Comparison of ENCODE assay signal across 8 cellular contexts in the genomic region with DNA sequence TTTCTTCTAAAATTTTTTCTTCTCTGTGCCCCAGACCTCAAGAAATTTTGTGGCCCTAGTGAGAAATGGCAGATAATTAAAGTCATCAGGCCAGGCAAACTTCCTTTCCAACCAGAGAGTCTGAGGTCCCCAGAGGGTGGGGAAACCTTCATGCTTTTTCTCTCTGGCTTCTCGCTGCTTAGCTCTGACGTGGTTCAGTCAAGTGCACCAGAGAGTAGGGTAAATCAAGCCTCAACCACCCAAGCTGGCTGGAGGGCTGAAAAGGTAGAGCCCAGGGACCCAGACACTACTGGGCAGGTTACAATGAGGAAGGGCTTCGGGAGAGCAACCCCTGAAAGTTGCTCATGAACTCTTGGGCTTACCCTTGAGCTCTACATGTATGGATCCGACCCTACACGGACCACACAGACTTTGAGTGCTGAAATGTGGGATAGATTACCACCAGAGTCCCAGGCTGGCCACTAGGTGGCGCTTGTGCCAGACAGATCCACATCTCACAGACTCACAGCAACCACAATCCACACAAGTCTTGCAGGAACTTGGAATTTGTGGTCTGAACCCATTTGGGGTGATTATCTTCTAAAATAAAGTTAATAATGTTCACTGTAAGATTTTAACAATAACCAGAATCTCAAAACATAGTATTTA.
DNase-seq lines count a peak whose midpoint lies in the region; ATAC-seq and TF ChIP-seq lines count a peak whose summit lies in the region.
"Not testable (repeated sequence)": the region's sequence is repeated elsewhere in the genome, so short reads cannot be mapped to it uniquely, and the experiment has no call there.

No MANE protein-coding gene starts in this region.

- H3K9me1 ChIP-seq in IMR-90 (ENCODE audit: insufficient read depth, low read length), result not testable (repeated sequence)

- H3K4me3 Mint-ChIP-seq in Caco-2 (ENCODE audit: unreplicated experiment); activated naive CD4-positive, alpha-beta T cell treated with anti-CD3 and anti-CD28 coated beads for 36 hours; mesothelial cell of epicardium: not testable (repeated sequence)

- not testable (repeated sequence) for H3K36me3 Mint-ChIP-seq in Caco-2 (ENCODE audit: insufficient read depth, unreplicated experiment); activated naive CD4-positive, alpha-beta T cell treated with anti-CD3 and anti-CD28 coated beads for 36 hours (ENCODE audit: low read depth); mesothelial cell of epicardium

- H3K4me2 ChIP-seq in IMR-90 (ENCODE audit: low read depth, low read length), result not testable (repeated sequence)

- H2BK5ac ChIP-seq in IMR-90 (ENCODE audit: low read depth, low read length, poor library complexity, severe bottlenecking), result not testable (repeated sequence)

- not testable (repeated sequence) for TF ChIP-seq RAD21 in IMR-90 (IDR thresholded peaks at IDR 0.05; ENCODE audit: low read length)

- H2AK9ac ChIP-seq in IMR-90 (replicated peaks; ENCODE audit: low read depth, low read length, poor library complexity), result not testable (repeated sequence)

- H3K14ac ChIP-seq in IMR-90 (replicated peaks; ENCODE audit: low read depth, low read length), result not testable (repeated sequence)

- in situ Hi-C loops in IMR-90 (cut with MboI; ENCODE audit: low sequenced_read_pairs), result not testable (repeated sequence)

- not testable (repeated sequence) for H3K27me3 Mint-ChIP-seq in Caco-2 (ENCODE audit: insufficient read depth, unreplicated experiment); activated naive CD4-positive, alpha-beta T cell treated with anti-CD3 and anti-CD28 coated beads for 36 hours (ENCODE audit: low read depth)
- peaks cover 16% of the 10 kb centered on the region for H3K27me3 Mint-ChIP-seq in mesothelial cell of epicardium (ENCODE audit: low read depth)

- TF ChIP-seq EP300 in esophagus muscularis mucosa (IDR thresholded peaks at IDR 0.05); stomach (IDR thresholded peaks at IDR 0.05): not testable (repeated sequence)

- ATAC-seq in IMR-90 (ENCODE audit: low read depth), result peak; percentile 48

- H4K5ac ChIP-seq in IMR-90 (ENCODE audit: low read depth, low read length), result not testable (repeated sequence)

- H3K23ac ChIP-seq in IMR-90 (ENCODE audit: low read depth, low read length), result not testable (repeated sequence)

- H3K9ac ChIP-seq in IMR-90 (ENCODE audit: low read depth, low read length), result not testable (repeated sequence)

- CTCF ChIA-PET in Caco-2 (lab: Charles Lee); IMR-90 (lab: Yijun Ruan, JAX); activated naive CD4-positive, alpha-beta T cell treated with anti-CD3 and anti-CD28 coated beads for 36 hours (lab: Charles Lee): not testable (repeated sequence)

- not testable (repeated sequence) for H3K27ac Mint-ChIP-seq in Caco-2 (ENCODE audit: unreplicated experiment); activated naive CD4-positive, alpha-beta T cell treated with anti-CD3 and anti-CD28 coated beads for 36 hours; mesothelial cell of epicardium

- DNase-seq in Caco-2 (peak; percentile 59 to 71), mesothelial cell of epicardium (ENCODE audit: low spot score in 2 of 2, unreplicated experiment in 2 of 2) (peak in 1 of 2 experiments; percentile 58), stomach (peak; percentile 66)
- DNase-seq in IMR-90; esophagus muscularis mucosa (ENCODE audit: extremely low spot score): not testable (repeated sequence)
- DNase-seq in activated CD4-positive, alpha-beta T cell treated with anti-CD3 and anti-CD28 coated beads, Interleukin-2, amount 50 U/mL, for 1 hour, result peak; percentile 44
- DNase-seq in activated naive CD4-positive, alpha-beta T cell treated with anti-CD3 and anti-CD28 coated beads for 36 hours, result peak; percentile 76
- peak; percentile 48 to 52 for DNase-seq in stimulated activated CD4-positive, alpha-beta T cell treated with anti-CD3 and anti-CD28 coated beads, Interleukin-1b, Interleukin-23, amount 100 ng/mL, for 4 hours (ENCODE audit: low read depth in 2 of 2)

- H3K4ac ChIP-seq in IMR-90 (ENCODE audit: low read depth, low read length), result not testable (repeated sequence)

- H4K20me1 ChIP-seq in IMR-90 (ENCODE audit: insufficient read depth, low read length), result not testable (repeated sequence)

- H3K27me3 ChIP-seq in Caco-2 (replicated peaks; ENCODE audit: control insufficient read depth, insufficient read depth, low read length); IMR-90 (ENCODE audit: control insufficient read depth, insufficient read depth, low read length); esophagus muscularis mucosa; stomach: not testable (repeated sequence)

- H3K9me3 Mint-ChIP-seq in Caco-2 (ENCODE audit: unreplicated experiment); activated naive CD4-positive, alpha-beta T cell treated with anti-CD3 and anti-CD28 coated beads for 36 hours; mesothelial cell of epicardium: not testable (repeated sequence)

- POLR2A ChIA-PET in Caco-2 (lab: Charles Lee); IMR-90 (lab: Charles Lee; ENCODE audit: unreplicated experiment): not testable (repeated sequence)

- not testable (repeated sequence) for H3K36me3 ChIP-seq in Caco-2 (ENCODE audit: control insufficient read depth, insufficient read depth, low read length); IMR-90 (ENCODE audit: control insufficient read depth, insufficient read depth, low read length); esophagus muscularis mucosa; stomach

- BruUV-seq in Caco-2 (replicated peaks; lab: Mats Ljungman, UMichigan); IMR-90 (replicated peaks; lab: Mats Ljungman, UMichigan): not testable (repeated sequence)

- H4K8ac ChIP-seq in IMR-90 (ENCODE audit: low read depth in 2 of 2, low read length in 2 of 2), result not testable (repeated sequence)

- not testable (repeated sequence) for H3K18ac ChIP-seq in IMR-90 (ENCODE audit: low read depth, low read length)

- H3K4me1 ChIP-seq in Caco-2; IMR-90 (ENCODE audit: control insufficient read depth, insufficient read depth, low read length); esophagus muscularis mucosa; stomach: not testable (repeated sequence)

- H4K91ac ChIP-seq in IMR-90 (ENCODE audit: insufficient read depth, low read depth, low read length), result not testable (repeated sequence)

- TF ChIP-seq CTCF in Caco-2 (IDR thresholded peaks at IDR 0.05; ENCODE audit: insufficient read depth in 1 of 2, low read depth in 1 of 2, low read length in 1 of 2, severe bottlenecking in 1 of 2, unreplicated experiment in 1 of 2) (peak; percentile 22 to 57), esophagus muscularis mucosa (IDR thresholded peaks at IDR 0.05) (peak in 2 of 3 experiments; percentile 29 to 38), mesothelial cell of epicardium (IDR thresholded peaks at IDR 0.05; ENCODE audit: unreplicated experiment) (peak; percentile 20), stomach (IDR thresholded peaks at IDR 0.05) (peak in 3 of 7 experiments; percentile 13 to 41 (median 34))
- not testable (repeated sequence) for TF ChIP-seq CTCF in IMR-90 (conservative IDR thresholded peaks at IDR 0.05; ENCODE audit: low read depth, low read length)

- H2BK15ac ChIP-seq in IMR-90 (ENCODE audit: low read depth, low read length), result not testable (repeated sequence)

- not testable (repeated sequence) for H3K79me1 ChIP-seq in IMR-90 (ENCODE audit: low read depth in 1 of 2, low read length in 2 of 2)

- H3K9me3 ChIP-seq in Caco-2; IMR-90 (ENCODE audit: control insufficient read depth, insufficient read depth, low read length); esophagus muscularis mucosa; stomach: not testable (repeated sequence)

- not testable (repeated sequence) for H2BK120ac ChIP-seq in IMR-90 (ENCODE audit: low read depth, low read length)

- WGBS in IMR-90 (ENCODE audit: extremely low coverage in 2 of 2, insufficient read length in 1 of 2), 2 experiments, result no CpG with 5 or more reads among the region's 6 CpGs
- WGBS in esophagus muscularis mucosa, result 0% methylated on average over 1 of the region's 6 CpGs
- 0% methylated on average over 1 of the region's 6 CpGs; no CpG with 5 or more reads in 3 of the 5 donors for WGBS in stomach, 5 donors

- H2AK5ac ChIP-seq in IMR-90 (ENCODE audit: low read depth, low read length), result not testable (repeated sequence)

- not testable (repeated sequence) for H2AFZ ChIP-seq in IMR-90 (replicated peaks; ENCODE audit: low read length, poor library complexity)

- intact Hi-C loops in Caco-2 (cut with micrococcal nuclease; ENCODE audit: unreplicated experiment); activated naive CD4-positive, alpha-beta T cell treated with anti-CD3 and anti-CD28 coated beads for 36 hours (cut with micrococcal nuclease); esophagus muscularis mucosa (cut with DNase I); stomach (cut with DNase I; ENCODE audit: low total_unique reads): not testable (repeated sequence)
- intact Hi-C loops in IMR-90 (cut with micrococcal nuclease), result loop anchor here (10.0 kb wide), 1 partner anchor 215 kb away; no protein-coding TSS in a partner anchor

- dilution Hi-C loops in IMR-90 (cut with HindIII; ENCODE audit: low sequenced_read_pairs, unreplicated experiment), result not testable (repeated sequence)

- not testable (repeated sequence) for H3K4me1 Mint-ChIP-seq in Caco-2 (ENCODE audit: low read depth, unreplicated experiment); activated naive CD4-positive, alpha-beta T cell treated with anti-CD3 and anti-CD28 coated beads for 36 hours (ENCODE audit: low read depth); mesothelial cell of epicardium

- H3K56ac ChIP-seq in IMR-90 (ENCODE audit: extremely low read depth, insufficient read depth, low read length), result not testable (repeated sequence)

- not testable (repeated sequence) for H2BK20ac ChIP-seq in IMR-90 (ENCODE audit: low read depth, low read length)

- H3K4me3 ChIP-seq in Caco-2 (ENCODE audit: low read depth, low read length); IMR-90 (ENCODE audit: insufficient read depth, low read depth, low read length); esophagus muscularis mucosa; stomach: not testable (repeated sequence)

- H3K27ac ChIP-seq in IMR-90 (ENCODE audit: insufficient read depth, low read length); esophagus muscularis mucosa (replicated peaks in 1 of 4); stomach: not testable (repeated sequence)

- not testable (repeated sequence) for TF ChIP-seq POLR2A in IMR-90 (IDR thresholded peaks at IDR 0.05; ENCODE audit: low read depth, low read length); esophagus muscularis mucosa (IDR thresholded peaks at IDR 0.05; ENCODE audit: low read depth); stomach (IDR thresholded peaks at IDR 0.05)
